In the genomic region with DNA sequence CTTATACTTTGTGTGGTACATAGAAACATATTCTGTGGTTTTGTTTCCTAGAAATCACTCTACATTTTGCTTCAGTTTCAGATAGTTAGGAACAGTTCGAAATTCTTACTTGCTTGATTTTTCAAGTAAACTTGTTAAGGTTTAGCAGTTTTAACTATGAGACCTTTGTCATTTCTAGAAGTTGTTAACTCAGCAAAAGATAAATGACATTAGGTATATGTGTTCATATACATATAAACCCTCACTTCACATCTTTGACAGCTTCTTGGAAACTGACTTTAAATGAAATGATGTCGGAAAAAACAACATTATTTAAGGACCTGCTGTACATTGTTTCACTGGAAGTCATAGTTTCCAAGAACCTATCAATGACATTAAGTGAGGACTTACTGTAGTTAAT, we compare ENCODE assay signal across 34 cellular contexts.
"Had no signal": no experiment of that assay in that cellular context is flagged by ENCODE, and none has a peak within 500 bp of the region (broad histone marks: within the 10 kb centered on the region; RNA-seq: fewer than 3 reads in every experiment).

No MANE protein-coding gene starts in this region.

- DNase-seq: Kasumi-1, MG63, MM.1S, MV-4-11, NCI-H1048, NCI-H1092, NCI-H1092 treated with DMSO at 0.1 percent for 48 hours, NCI-H1105, NCI-H1105 treated with DMSO at 0.1 percent for 48 hours, NCI-H1417, NCI-H1417 treated with DMSO at 0.1 percent for 48 hours, NCI-H1436, NCI-H1436 treated with DMSO at 0.1 percent for 48 hours, NCI-H146, NCI-H1694, NCI-H1694 treated with DMSO at 0.1 percent for 48 hours, NCI-H187, NCI-H187 treated with DMSO at 0.1 percent for 48 hours, NCI-H1930, NCI-H2029, NCI-H2029 treated with DMSO at 0.1 percent for 48 hours, NCI-H2081, NCI-H2081 treated with DMSO at 0.1 percent for 48 hours, NCI-H2107, NCI-H2171, NCI-H2171 treated with DMSO at 0.1 percent for 48 hours, NCI-H2227 treated with DMSO at 0.1 percent for 48 hours, NCI-H226, NCI-H345, NCI-H446, NCI-H446 treated with DMSO at 0.1 percent for 48 hours, NCI-H510A, NCI-H510A treated with DMSO at 0.1 percent for 48 hours, NCI-H524 had no signal

- H3K36me3 ChIP-seq: MG63 had no signal

- H3K4me3 ChIP-seq: MG63 had no signal

- H3K9me3 ChIP-seq: MG63 had no signal

- H3K27me3 ChIP-seq: MG63 had no signal
